Comparison of ENCODE assay signal across 21 cellular contexts in the genomic region with DNA sequence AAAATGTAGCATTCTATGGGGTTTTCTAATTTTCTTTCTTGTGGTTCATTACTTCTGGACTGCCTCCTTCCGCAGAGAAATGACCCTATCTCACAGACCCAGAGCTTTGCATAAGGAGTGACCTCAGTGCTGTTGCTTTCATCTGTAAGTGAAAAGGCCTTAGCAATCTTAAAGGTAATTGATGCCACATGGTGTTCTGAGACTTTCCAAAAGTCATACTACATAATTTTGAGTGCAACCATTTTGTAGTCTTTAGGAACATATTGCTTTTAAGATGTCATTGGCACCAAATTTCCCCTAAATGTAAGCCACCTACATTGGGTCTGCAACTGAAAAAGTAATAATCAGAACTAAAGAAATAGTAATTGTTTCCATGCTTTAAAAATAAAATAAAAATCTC. TPM values are rescaled to one million over a fixed set of nuclear protein-coding genes. Genes with fewer than 3 reads are reported as not detected.
DNase-seq lines count a peak whose midpoint lies in the region; ATAC-seq, FAIRE-seq and TF ChIP-seq lines count a peak whose summit lies in the region.
"Had no signal": no experiment of that assay in that cellular context is flagged by ENCODE, and none has a peak within 500 bp of the region (broad histone marks: within the 10 kb centered on the region; RNA-seq: fewer than 3 reads in every experiment).

No MANE protein-coding gene starts in this region.

- in situ Hi-C loops in HepG2 (cut with HindIII; ENCODE audit: extremely low pct_ligation_motif_present, low pct_unique_long_range_greater_than_20kb) = no loop called here

- TF ChIP-seq RAD21 in HepG2 (CRISPR knock-in tag; IDR thresholded peaks at IDR 0.05) = no peak

- H3K36me3 ChIP-seq in ascending aorta (no peaks in the 10 kb centered on the region), HepG2 (replicated peaks in 1 of 2; ENCODE audit: control insufficient read depth in 1 of 2, insufficient read depth in 2 of 2, low read length in 2 of 2) (no peaks in the 10 kb centered on the region)
- H3K36me3 ChIP-seq: breast epithelium, gastroesophageal sphincter had no signal

- FAIRE-seq in HepG2 (lab: Jason Lieb, UNC) = no peak
- FAIRE-seq: HTR-8/SVneo, urothelium cell line had no signal

- TF ChIP-seq EP300 in HepG2 (IDR thresholded peaks at IDR 0.05; ENCODE audit: low read depth in 2 of 2, low read length in 2 of 2) (no peak), HepG2 (CRISPR knock-in tag; IDR thresholded peaks at IDR 0.05; ENCODE audit: borderline replicate concordance) (no peak)

- no peak overlapping the region for H3K27ac ChIP-seq in ascending aorta
- no peak overlapping the region for H3K27ac ChIP-seq in HepG2 (ENCODE audit: extremely low read length, insufficient read depth, low read length)
- H3K27ac ChIP-seq: breast epithelium, gastroesophageal sphincter had no signal

- no peaks in the 10 kb centered on the region for H3K27me3 ChIP-seq in ascending aorta
- H3K27me3 ChIP-seq in HepG2 (ENCODE audit: control insufficient read depth in 1 of 2, insufficient read depth in 2 of 2, low read length in 2 of 2) = no peaks in the 10 kb centered on the region; a peak in 1 of 5 replicates
- H3K27me3 ChIP-seq: breast epithelium, gastroesophageal sphincter had no signal

- ATAC-seq in GM18867 (IDR thresholded peaks at IDR 0.05; ENCODE audit: unreplicated experiment) (peak; percentile 77), GM21423 (IDR thresholded peaks at IDR 0.05; ENCODE audit: unreplicated experiment) (peak; percentile 64), HG02981 (IDR thresholded peaks at IDR 0.05; ENCODE audit: unreplicated experiment) (peak; percentile 90), HepG2 (no peak)
- ATAC-seq: gastroesophageal sphincter, right cardiac atrium had no signal

- POLR2A ChIA-PET in HepG2 (lab: Yijun Ruan, JAX) = no interaction called here

- no peak overlapping the region for H3K9ac ChIP-seq in HepG2 (ENCODE audit: insufficient read depth, low read depth, low read length)

- no peak overlapping the region for H3K4me2 ChIP-seq in HepG2 (ENCODE audit: low read depth, low read length)

- H3K9me3 ChIP-seq in ascending aorta = no peaks in the 10 kb centered on the region
- H3K9me3 ChIP-seq in HepG2 (ENCODE audit: low read length) = no peaks in the 10 kb centered on the region
- H3K9me3 ChIP-seq: breast epithelium had no signal

- H3K4me3 ChIP-seq in ascending aorta (no peak overlapping the region), HepG2 (replicated peaks in 1 of 3; ENCODE audit: insufficient read depth in 1 of 3, low read depth in 2 of 3, low read length in 3 of 3) (no peak overlapping the region)
- H3K4me3 ChIP-seq: breast epithelium, gastroesophageal sphincter had no signal

- no peaks in the 10 kb centered on the region for H3K4me1 ChIP-seq in ascending aorta
- H3K4me1 ChIP-seq in HepG2 (ENCODE audit: insufficient read depth, low read length) = no peaks in the 10 kb centered on the region
- H3K4me1 ChIP-seq: breast epithelium, gastroesophageal sphincter had no signal

- CTCF ChIA-PET in HepG2 (lab: Yijun Ruan, JAX; ENCODE audit: low intra/inter-chr PET ratio, low total read pairs) = no interaction called here

- 0% methylated on average over 1 of the region's 1 CpG for WGBS in HepG2 (ENCODE audit: low lambda C conversion rate)

- BruUV-seq in HepG2 (replicated peaks; lab: Mats Ljungman, UMichigan) = no TSS peak

- no peaks in the 10 kb centered on the region for H4K20me1 ChIP-seq in HepG2 (ENCODE audit: insufficient read depth, low read length)

- no peak overlapping the region for H2AFZ ChIP-seq in HepG2 (ENCODE audit: low read length)

- peak; percentile 4 for DNase-seq in fibroblast of gingiva (ENCODE audit: low read depth)
- DNase-seq in ascending aorta (ENCODE audit: low spot score in 2 of 2) = no peak
- DNase-seq in activated CD8-positive, alpha-beta memory T cell treated with anti-CD3 and anti-CD28 coated beads, Interleukin-2, amount 50 U/mL, for 4 hours = no peak
- no peak for DNase-seq in HepG2 (ENCODE audit: low spot score)
- DNase-seq: activated CD4-positive, alpha-beta T cell treated with anti-CD3 and anti-CD28 coated beads, Interleukin-2, amount 50 U/mL, for 1 hour; DMS53; endodermal cell; mammary epithelial cell; MM.1S; nephron progenitor cell; right cardiac atrium; stimulated activated CD4-positive, alpha-beta T cell treated with anti-CD3 and anti-CD28 coated beads, Interleukin-4, amount 100 ng/mL, for 1 hour; T1000 had no signal

- TF ChIP-seq CTCF in ascending aorta (IDR thresholded peaks at IDR 0.05) (no peak), HepG2 (CRISPR knock-in tag; IDR thresholded peaks at IDR 0.05) (no peak)

- intact Hi-C loops in ascending aorta (cut with DNase I) (no loop called here), HepG2 (cut with micrococcal nuclease; ENCODE audit: unreplicated experiment) (no loop called here)

- TF ChIP-seq POLR2A in HepG2 (IDR thresholded peaks at IDR 0.05; ENCODE audit: insufficient read depth in 1 of 2, low read depth in 2 of 2, low read length in 2 of 2) = no peak

- H3K79me2 ChIP-seq in HepG2 (ENCODE audit: insufficient read depth, low read length) = no peaks in the 10 kb centered on the region

TF ChIP-seq in HepG2, 621 proteins besides CTCF, POLR2A, EP300 and RAD21:
- no peak for TF ChIP-seq SNAI1 (CRISPR knock-in tag; IDR thresholded peaks at IDR 0.05; ENCODE audit: borderline replicate concordance)
- TF ChIP-seq ZNF660 (CRISPR knock-in tag; IDR thresholded peaks at IDR 0.05; ENCODE audit: borderline replicate concordance, low read depth) = no peak

RNA-seq across cellular contexts. Expression of gene HHLA2, which starts 9.2 kb away (rescaled TPM):
- total RNA-seq in ascending aorta = not detected
- not detected in 2 replicates for total RNA-seq in HepG2 (2016; rRNA removed; fragmentation: Illumina TruSeq; extraction: Trizol)
- not detected in 2 replicates for total RNA-seq in HepG2 (2016; cell fraction: cytosol; rRNA removed; fragmentation: Illumina TruSeq; extraction: Trizol; ENCODE audit: low read depth)
- total RNA-seq in HepG2 (2016; cell fraction: insoluble cytoplasmic fraction; rRNA removed; fragmentation: Illumina TruSeq; extraction: Trizol) = not detected in 2 replicates
- total RNA-seq in HepG2 (2016; cell fraction: membrane; rRNA removed; fragmentation: Illumina TruSeq; extraction: Trizol) = not detected in 2 replicates
- not detected in 2 replicates for total RNA-seq in HepG2 (2016; cell fraction: nucleus; rRNA removed; fragmentation: Illumina TruSeq; extraction: Trizol)
- polyA plus RNA-seq in HepG2 (2011; rRNA removed) = not detected in 2 replicates
- polyA plus RNA-seq in HepG2 (2011; cell fraction: cytosol; rRNA removed) = not detected in 2 replicates
- polyA plus RNA-seq in HepG2 (2011; cell fraction: nucleus; rRNA removed) = not detected in 2 replicates
- polyA plus RNA-seq in HepG2 (2012) = not detected in 2 replicates
- not detected in 2 replicates for polyA plus RNA-seq in HepG2 (2016; cell fraction: cytosol; fragmentation: Illumina TruSeq; extraction: Trizol; ENCODE audit: low read depth)
- not detected in 2 replicates for polyA plus RNA-seq in HepG2 (2016; cell fraction: insoluble cytoplasmic fraction; fragmentation: Illumina TruSeq; extraction: Trizol; ENCODE audit: low read depth)
- polyA plus RNA-seq in HepG2 (2016; cell fraction: membrane; fragmentation: Illumina TruSeq; extraction: Trizol; ENCODE audit: low read depth) = not detected in 2 replicates
- polyA plus RNA-seq in HepG2 (2016; cell fraction: nucleus; fragmentation: Illumina TruSeq; extraction: Trizol; ENCODE audit: insufficient read depth, low read depth) = not detected in 2 replicates
- not detected in 2 replicates for polyA minus RNA-seq in HepG2 (2011; rRNA and poly(A)+ RNA removed; ENCODE audit: low replicate concordance)
- polyA minus RNA-seq in HepG2 (2011; cell fraction: cytosol; rRNA and poly(A)+ RNA removed) = not detected in 2 replicates
- polyA minus RNA-seq in HepG2 (2011; cell fraction: nucleus; rRNA and poly(A)+ RNA removed) = not detected in 2 replicates
- total RNA-seq: endodermal cell, gastroesophageal sphincter, mammary epithelial cell, right cardiac atrium had no signal
- polyA plus RNA-seq: BJ, mammary epithelial cell, right cardiac atrium had no signal
